11 cellular contexts compared by ENCODE assay signal in the genomic region with DNA sequence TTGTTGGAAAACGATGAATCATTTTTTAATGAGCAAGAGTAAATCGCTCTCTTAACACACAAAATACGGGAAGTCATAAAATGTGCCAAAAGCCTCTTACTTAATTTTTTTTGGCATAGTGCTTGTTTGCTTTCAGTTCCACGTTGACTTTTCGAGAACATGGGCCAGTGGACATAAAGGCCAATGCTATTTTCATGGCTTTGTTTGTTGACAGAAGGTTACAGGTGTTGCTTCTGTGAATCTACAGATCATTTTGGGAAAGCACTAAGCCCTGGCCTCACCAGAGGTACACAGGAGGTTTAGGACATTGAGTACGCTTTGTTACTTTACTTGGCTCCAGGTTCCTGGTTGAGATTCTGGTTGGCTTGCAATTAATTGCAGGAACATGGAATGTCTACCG.
DNase-seq lines count a peak whose midpoint lies in the region; ATAC-seq and FAIRE-seq lines count a peak whose summit lies in the region.
"Had no signal": no experiment of that assay in that cellular context is flagged by ENCODE, and none has a peak within 500 bp of the region (broad histone marks: within the 10 kb centered on the region; RNA-seq: fewer than 3 reads in every experiment).

No MANE protein-coding gene starts in this region.

- intact Hi-C loops in sciatic nerve (cut with DNase I), result no loop called here

- peaks cover 10 to 13% of the 10 kb centered on the region in 2 donors for H3K4me1 Mint-ChIP-seq in immature natural killer cell

- peaks cover 0 to 2% (median 0%) of the 10 kb centered on the region in 3 donors for H3K36me3 Mint-ChIP-seq in immature natural killer cell

- H3K4me3 Mint-ChIP-seq in immature natural killer cell, result no peak overlapping the region
- H3K4me3 Mint-ChIP-seq: T-helper 2 cell treated with Interferon-gamma antibody and Interleukin-4, amounts not matched to agents 5 μg/mL and 100 μg/mL, for 36 hours had no signal

- no peak overlapping the region for H3K27ac Mint-ChIP-seq in immature natural killer cell
- H3K27ac Mint-ChIP-seq: T-helper 2 cell treated with Interferon-gamma antibody and Interleukin-4, amounts not matched to agents 5 μg/mL and 100 μg/mL, for 36 hours had no signal

- ATAC-seq in HG03342 (IDR thresholded peaks at IDR 0.05; ENCODE audit: unreplicated experiment) (peak; percentile 69), sciatic nerve (peak; percentile 79), GM18511 (IDR thresholded peaks at IDR 0.05; ENCODE audit: unreplicated experiment) (no peak), GM18873 (IDR thresholded peaks at IDR 0.05; ENCODE audit: low FRiP score, unreplicated experiment) (no peak)
- ATAC-seq: esophagus mucosa had no signal

- FAIRE-seq in endometrium (lab: Jason Lieb, UNC), result peak; percentile 31
- FAIRE-seq: keratinocyte had no signal

- peak; percentile 55 for DNase-seq in NCI-H69 (lab: John Stamatoyannopoulos, UW)
- DNase-seq in sciatic nerve (ENCODE audit: low spot score), result no peak
- no peak for DNase-seq in immature natural killer cell
- DNase-seq in SK-N-DZ (ENCODE audit: low spot score), result no peak

- H3K9me3 Mint-ChIP-seq in immature natural killer cell, result peaks cover 0 to 3% (median 0%) of the 10 kb centered on the region in 6 donors

- H3K27me3 Mint-ChIP-seq in immature natural killer cell (ENCODE audit: low read depth in 3 of 3), result peaks cover 4 to 10% (median 4%) of the 10 kb centered on the region in 3 donors

Comparison
In these comparisons a context has a peak if more than half of its experiments do, and no peak if none do; other contexts are left out.
1. ATAC-seq: peak in HG03342 (single experiment) and sciatic nerve (single experiment); none in GM18511 (single experiment) and GM18873 (single experiment).